In the genomic region with DNA sequence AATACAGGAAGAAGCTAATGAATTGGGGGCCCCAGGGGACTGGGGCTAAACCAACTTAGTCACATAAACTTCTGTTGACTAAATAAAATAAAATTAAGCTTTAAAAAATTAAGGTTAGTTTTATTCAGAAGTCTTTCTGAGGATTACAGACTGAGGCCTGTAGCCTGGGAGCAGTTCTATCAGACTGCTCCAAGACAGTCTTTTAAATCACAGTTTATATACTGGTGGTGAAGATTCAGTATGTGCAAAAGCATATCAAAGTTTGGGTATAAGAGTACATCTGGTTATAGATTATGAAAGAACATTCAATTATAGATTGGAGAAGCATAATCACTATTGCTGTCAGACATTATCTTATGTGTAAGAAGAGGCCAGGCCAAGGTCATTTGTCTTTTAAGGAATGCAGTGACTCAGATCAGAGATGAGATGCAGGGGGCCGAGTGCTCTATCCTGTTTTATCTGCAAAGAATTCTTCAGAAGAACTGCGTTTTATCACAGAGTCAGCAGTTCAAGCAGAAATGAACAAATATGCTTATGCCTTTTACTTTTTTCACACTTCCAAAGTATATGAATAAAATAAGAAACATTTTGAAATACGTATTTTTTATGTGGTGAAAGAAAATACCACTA, we compare ENCODE assay signal across 17 cellular contexts.
"Had no signal": no experiment of that assay in that cellular context is flagged by ENCODE, and none has a peak within 500 bp of the region (broad histone marks: within the 10 kb centered on the region; RNA-seq: fewer than 3 reads in every experiment).

No MANE protein-coding gene starts in this region.

- H3K9me3 ChIP-seq: colonic mucosa, prostate gland, suprapubic skin, upper lobe of right lung had no signal

- H3K27ac ChIP-seq: cardiac muscle cell, colonic mucosa, prostate gland, suprapubic skin, upper lobe of right lung had no signal

- H3K27me3 ChIP-seq: cardiac muscle cell, colonic mucosa, suprapubic skin, upper lobe of right lung had no signal

- DNase-seq: activated CD4-positive, alpha-beta T cell treated with anti-CD3 and anti-CD28 coated beads, Interleukin-2, amount 10 ng/mL, durations not matched to agents 7 days and 5 days; activated CD8-positive, alpha-beta memory T cell treated with anti-CD3 and anti-CD28 coated beads, Interleukin-2, amount 50 U/mL, for 48 hours; activated gamma-delta T cell treated with Interleukin-2 at 50 U/mL for 16 hours; activated T-cell treated with anti-CD3 and anti-CD28 coated beads, Interleukin-2, amount 50 U/mL, for 72 hours; aorta; colonic mucosa; head of caudate nucleus; mucosa of descending colon; natural killer cell; right cardiac atrium; stimulated activated naive CD8-positive, alpha-beta T cell treated with anti-CD3 and anti-CD28 coated beads, Interleukin-15, Interleukin-2, amounts not matched to agents 100 U/mL and 50 U/mL, for 24 hours; T-helper 2 cell; upper lobe of right lung had no signal

- H3K4me3 ChIP-seq: cardiac muscle cell, colonic mucosa, lung, mucosa of descending colon, prostate gland, suprapubic skin, upper lobe of right lung had no signal

- H3K4me1 ChIP-seq: colonic mucosa, prostate gland, suprapubic skin, upper lobe of right lung had no signal

- H3K36me3 ChIP-seq: cardiac muscle cell, colonic mucosa, prostate gland, suprapubic skin, upper lobe of right lung had no signal
